ENCODE assay signal across 28 cellular contexts in the genomic region with DNA sequence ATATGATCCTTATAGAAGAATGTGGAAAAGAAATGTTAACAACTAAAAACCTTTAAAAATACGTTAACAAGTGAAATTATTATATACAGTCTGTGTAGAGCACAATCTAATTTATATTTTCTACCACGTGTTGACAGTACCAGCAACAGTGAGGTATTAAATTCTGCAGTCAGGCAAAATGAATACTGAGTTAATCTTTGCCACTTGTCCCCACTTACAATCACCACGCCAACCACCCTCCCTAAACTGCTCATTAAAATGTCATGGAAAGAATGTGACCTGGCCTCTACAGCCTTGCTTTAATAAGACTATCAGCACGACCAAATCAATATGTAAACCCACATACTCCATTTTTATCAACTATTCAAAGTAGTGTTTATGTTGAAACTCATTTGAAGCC.
"Had no signal": no experiment of that assay in that cellular context is flagged by ENCODE, and none has a peak within 500 bp of the region (broad histone marks: within the 10 kb centered on the region; RNA-seq: fewer than 3 reads in every experiment).

No MANE protein-coding gene starts in this region.

- ATAC-seq: activated CD4-positive, alpha-beta T cell treated with anti-CD3 and anti-CD28 coated beads for 36 hours; activated CD8-positive, alpha-beta memory T cell treated with anti-CD3 and anti-CD28 coated beads, Interleukin-2, amount 10 ng/mL, durations not matched to agents 7 days and 5 days; activated CD8-positive, alpha-beta T cell treated with anti-CD3 and anti-CD28 coated beads, Interleukin-2, amount 10 ng/mL, durations not matched to agents 7 days and 5 days; activated naive CD8-positive, alpha-beta T cell treated with anti-CD3 and anti-CD28 coated beads, Interleukin-2, amount 50 U/mL, for 24 hours; esophagus mucosa had no signal

- DNase-seq: activated CD4-positive, alpha-beta memory T cell treated with anti-CD3 and anti-CD28 coated beads for 36 hours; activated CD4-positive, alpha-beta T cell treated with anti-CD3 and anti-CD28 coated beads for 36 hours; activated CD4-positive, alpha-beta T cell treated with anti-CD3 and anti-CD28 coated beads, Interleukin-2, amount 10 ng/mL, durations not matched to agents 24 days and 14 days; activated CD4-positive, CD25-positive, alpha-beta regulatory T cell; activated CD4-positive, CD25-positive, alpha-beta regulatory T cell treated with anti-CD3 and anti-CD28 coated beads, Interleukin-2, amount 50 U/mL, for 72 hours; activated CD8-positive, alpha-beta memory T cell treated with anti-CD3 and anti-CD28 coated beads, Interleukin-2, amount 10 ng/mL, durations not matched to agents 7 days and 5 days; activated CD8-positive, alpha-beta memory T cell treated with anti-CD3 and anti-CD28 coated beads, Interleukin-2, amount 50 U/mL, for 4 hours; activated CD8-positive, alpha-beta T cell treated with anti-CD3 and anti-CD28 coated beads, Interleukin-2, amount 10 ng/mL, durations not matched to agents 7 days and 5 days; activated effector memory CD4-positive, alpha-beta T cell treated with anti-CD3 and anti-CD28 coated beads, Interleukin-2, amount 50 U/mL, for 16 hours; activated naive CD4-positive, alpha-beta T cell treated with anti-CD3 and anti-CD28 coated beads for 36 hours; activated naive CD8-positive, alpha-beta T cell treated with anti-CD3 and anti-CD28 coated beads for 36 hours; activated naive CD8-positive, alpha-beta T cell treated with anti-CD3 and anti-CD28 coated beads, Interleukin-2, amount 50 U/mL, for 24 hours; activated T-cell treated with anti-CD3 and anti-CD28 coated beads, Interleukin-2, amount 50 U/mL, for 1 hour; activated T-cell treated with anti-CD3 and anti-CD28 coated beads, Interleukin-2, amount 50 U/mL, for 48 hours; adrenal gland; amygdala; aorta; dorsolateral prefrontal cortex; effector memory CD4-positive, alpha-beta T cell; endodermal cell; foreskin fibroblast; glutamatergic neuron; heart left ventricle; T-helper 2 cell had no signal

- H3K36me3 ChIP-seq: adrenal gland, breast epithelium, cardiac muscle cell, heart left ventricle had no signal

- H3K9me3 ChIP-seq: adrenal gland, breast epithelium, heart left ventricle had no signal

- H3K4me3 ChIP-seq: adrenal gland, breast epithelium, cardiac muscle cell, coronary artery, dorsolateral prefrontal cortex, heart left ventricle had no signal

- H3K27me3 ChIP-seq: cardiac muscle cell, heart left ventricle had no signal

- H3K4me1 ChIP-seq: adrenal gland, breast epithelium had no signal

- H3K27ac ChIP-seq: adrenal gland, breast epithelium, cardiac muscle cell, coronary artery, dorsolateral prefrontal cortex, heart left ventricle had no signal
